Comparison of ENCODE assay signal across 12 cellular contexts in the genomic region with DNA sequence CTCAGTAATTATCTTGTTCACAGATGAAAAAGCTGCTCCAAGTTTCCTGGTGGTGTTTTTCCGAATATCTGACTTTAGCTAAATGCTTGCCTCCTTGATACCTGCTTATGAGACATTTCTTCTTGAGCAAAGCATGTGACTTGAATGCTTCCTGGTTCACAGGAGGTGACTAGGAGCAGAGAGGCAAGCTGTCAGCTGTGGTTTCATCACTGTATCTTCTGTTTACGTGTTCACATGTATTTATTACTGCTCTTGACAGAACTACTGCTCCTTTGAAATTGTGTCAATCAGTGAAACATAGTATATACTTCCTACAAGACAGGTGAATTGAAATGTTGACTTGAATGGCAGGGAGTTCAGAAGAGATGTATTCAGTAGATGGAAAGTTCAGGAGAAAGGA. TPM values are rescaled to one million over a fixed set of nuclear protein-coding genes. Genes with fewer than 3 reads are reported as not detected.
DNase-seq lines count a peak whose midpoint lies in the region; TF ChIP-seq lines count a peak whose summit lies in the region.
"Had no signal": no experiment of that assay in that cellular context is flagged by ENCODE, and none has a peak within 500 bp of the region (broad histone marks: within the 10 kb centered on the region; RNA-seq: fewer than 3 reads in every experiment).

No MANE protein-coding gene starts in this region.

- intact Hi-C loops in posterior cingulate gyrus (cut with DNase I) = no loop called here

- H3K27ac ChIP-seq in epithelial cell of prostate = peak overlapping the region; percentile 26
- H3K27ac ChIP-seq: neutrophil had no signal

- TF ChIP-seq CTCF in GM20000 (IDR thresholded peaks at IDR 0.05; ENCODE audit: extremely low read depth, missing control alignments) = no peak

- DNase-seq in activated CD8-positive, alpha-beta memory T cell treated with anti-CD3 and anti-CD28 coated beads for 24 hours = peak; percentile 40
- DNase-seq in activated CD8-positive, alpha-beta memory T cell treated with anti-CD3 and anti-CD28 coated beads, Interleukin-2, amount 50 U/mL, for 48 hours = no peak
- peak; percentile 1 for DNase-seq in MV-4-11 (lab: John Stamatoyannopoulos, UW)
- DNase-seq in epithelial cell of prostate (ENCODE audit: low read depth, low spot score) = peak; percentile 59
- DNase-seq in renal cortical epithelial cell (ENCODE audit: low read depth) = peak; percentile 75
- no peak for DNase-seq in GM20000 (ENCODE audit: low spot score)
- no peak for DNase-seq in stimulated activated CD4-positive, alpha-beta T cell treated with anti-CD3 and anti-CD28 coated beads, Interleukin-12 subunit alpha, Interleukin-12 subunit beta, amount 100 ng/mL, for 4 hours
- no peak for DNase-seq in posterior cingulate gyrus
- DNase-seq: amniotic stem cell, left cardiac atrium, NCI-H446 had no signal

RNA-seq across cellular contexts. Expression of gene SPPL2A, which starts 8.9 kb away (rescaled TPM):
- 142 and 171 TPM in 2 replicates for total RNA-seq in renal cortical epithelial cell

Comparison
In these comparisons a context has a peak if more than half of its experiments do, and no peak if none do; other contexts are left out.
1. DNase-seq: peak in activated CD8-positive, alpha-beta memory T cell treated with anti-CD3 and anti-CD28 coated beads for 24 hours (single experiment), MV-4-11 (single experiment), epithelial cell of prostate (single experiment) and renal cortical epithelial cell (single experiment); none in activated CD8-positive, alpha-beta memory T cell treated with anti-CD3 and anti-CD28 coated beads, Interleukin-2, amount 50 U/mL, for 48 hours (single experiment), GM20000 (single experiment), stimulated activated CD4-positive, alpha-beta T cell treated with anti-CD3 and anti-CD28 coated beads, Interleukin-12 subunit alpha, Interleukin-12 subunit beta, amount 100 ng/mL, for 4 hours (single experiment) and posterior cingulate gyrus (0 of 10).